In genomic region chr3:56921573-56922571, GRCh38 we compare ENCODE assay signal across 9 cellular contexts.
DNase-seq lines count a peak whose midpoint lies in the region; ATAC-seq and TF ChIP-seq lines count a peak whose summit lies in the region.
"Had no signal": no experiment of that assay in that cellular context is flagged by ENCODE, and none has a peak within 500 bp of the region (broad histone marks: within the 10 kb centered on the region; RNA-seq: fewer than 3 reads in every experiment).

No MANE protein-coding gene starts in this region.

- H3K36me3 Mint-ChIP-seq in activated naive CD8-positive, alpha-beta T cell treated with anti-CD3 and anti-CD28 coated beads, Interleukin-2, amount 10 ng/mL, durations not matched to agents 7 days and 5 days, result no peaks in the 10 kb centered on the region

- no peaks in the 10 kb centered on the region for H3K9me3 Mint-ChIP-seq in activated naive CD8-positive, alpha-beta T cell treated with anti-CD3 and anti-CD28 coated beads, Interleukin-2, amount 10 ng/mL, durations not matched to agents 7 days and 5 days

- peaks cover 70% of the 10 kb centered on the region for H3K4me1 Mint-ChIP-seq in activated naive CD8-positive, alpha-beta T cell treated with anti-CD3 and anti-CD28 coated beads, Interleukin-2, amount 10 ng/mL, durations not matched to agents 7 days and 5 days

- peak overlapping the region; percentile 1 to 79 (median 66) for H3K27ac ChIP-seq in heart left ventricle
- peak overlapping the region; percentile 41 for H3K27ac ChIP-seq in mesodermal cell (ENCODE audit: low read depth, low read length, severe bottlenecking)
- peak overlapping the region; percentile 50 for H3K27ac ChIP-seq in vagina

- POLR2A ChIA-PET in activated naive CD8-positive, alpha-beta T cell treated with anti-CD3 and anti-CD28 coated beads, Interleukin-2, amount 10 ng/mL, durations not matched to agents 7 days and 5 days (lab: Charles Lee), result interaction anchor here (0.9 to 1.8 kb wide), 6 partner anchors 21 to 239 kb away, joined by 3 to 27 read pairs (median 5); partner anchors contain the start of genes ARHGEF3 and TASOR

- H3K4me1 ChIP-seq in heart left ventricle (peaks cover 2 to 81% (median 54%) of the 10 kb centered on the region in 12 donors), mesodermal cell (ENCODE audit: control insufficient read depth, insufficient read depth, low read length, poor library complexity, severe bottlenecking) (peaks cover 32% of the 10 kb centered on the region), vagina (peaks cover 56% of the 10 kb centered on the region)

- H3K9me3 ChIP-seq in heart left ventricle (no peaks in the 10 kb centered on the region), mesodermal cell (ENCODE audit: control insufficient read depth, low read length) (no peaks in the 10 kb centered on the region), vagina (no peaks in the 10 kb centered on the region)

- intact Hi-C loops in heart left ventricle (cut with DNase I), result loop anchor here in 2 of 10 donors (5.0 kb wide), 2 partner anchors 65 to 120 kb away; partner anchors contain the start of gene ARHGEF3 (in 1 of the 2)
- intact Hi-C loops in cardiac septum (cut with DNase I), result loop anchor here (2.0 to 5.0 kb wide), 2 partner anchors 43 to 120 kb away; partner anchors contain the start of gene ARHGEF3
- intact Hi-C loops in vagina (cut with DNase I), result no loop called here

- no peaks in the 10 kb centered on the region for H3K36me3 ChIP-seq in heart left ventricle
- no peaks in the 10 kb centered on the region for H3K36me3 ChIP-seq in mesodermal cell (ENCODE audit: control insufficient read depth, insufficient read depth, low read length)
- H3K36me3 ChIP-seq in vagina, result no peaks in the 10 kb centered on the region

- no peak for DNase-seq in heart left ventricle
- DNase-seq in cardiac septum (ENCODE audit: low spot score), result no peak
- DNase-seq in activated naive CD8-positive, alpha-beta T cell treated with anti-CD3 and anti-CD28 coated beads, Interleukin-2, amount 10 ng/mL, durations not matched to agents 7 days and 5 days, result peak; percentile 45
- no peak for DNase-seq in vagina (ENCODE audit: extremely low spot score in 2 of 2)
- DNase-seq in effector CD4-positive, alpha-beta T cell, result no peak
- DNase-seq: Calu3 had no signal

- no peak for TF ChIP-seq POLR2A in heart left ventricle (IDR thresholded peaks at IDR 0.05)
- TF ChIP-seq POLR2A in vagina (IDR thresholded peaks at IDR 0.05), result no peak

- no peaks in the 10 kb centered on the region for H3K27me3 Mint-ChIP-seq in activated naive CD8-positive, alpha-beta T cell treated with anti-CD3 and anti-CD28 coated beads, Interleukin-2, amount 10 ng/mL, durations not matched to agents 7 days and 5 days

- H3K4me3 Mint-ChIP-seq in activated naive CD8-positive, alpha-beta T cell treated with anti-CD3 and anti-CD28 coated beads, Interleukin-2, amount 10 ng/mL, durations not matched to agents 7 days and 5 days, result peak overlapping the region; percentile 84

- no peak for TF ChIP-seq CTCF in heart left ventricle (IDR thresholded peaks at IDR 0.05)
- TF ChIP-seq CTCF in vagina (IDR thresholded peaks at IDR 0.05), result no peak

- no peaks in the 10 kb centered on the region for H3K27me3 ChIP-seq in heart left ventricle
- no peaks in the 10 kb centered on the region for H3K27me3 ChIP-seq in vagina

- peak overlapping the region in 9 of 12 donors; percentile 20 to 36 (median 29) for H3K4me3 ChIP-seq in heart left ventricle
- H3K4me3 ChIP-seq in mesodermal cell (ENCODE audit: extremely low read depth, insufficient read depth, low read length, poor library complexity, severe bottlenecking), result no peak overlapping the region
- H3K4me3 ChIP-seq in vagina, result peak overlapping the region; percentile 0 to 5

- peak in 3 of 4 donors; percentile 17 to 25 (median 23) for ATAC-seq in heart left ventricle
- ATAC-seq in activated naive CD8-positive, alpha-beta T cell treated with anti-CD3 and anti-CD28 coated beads, Interleukin-2, amount 10 ng/mL, durations not matched to agents 7 days and 5 days (ENCODE audit: low read depth), result peak; percentile 43
- ATAC-seq in GM21786 (IDR thresholded peaks at IDR 0.05; ENCODE audit: unreplicated experiment), result no peak
- ATAC-seq in GM21447 (IDR thresholded peaks at IDR 0.05; ENCODE audit: unreplicated experiment), result no peak

- peak overlapping the region; percentile 93 for H3K27ac Mint-ChIP-seq in activated naive CD8-positive, alpha-beta T cell treated with anti-CD3 and anti-CD28 coated beads, Interleukin-2, amount 10 ng/mL, durations not matched to agents 7 days and 5 days

- 11 to 14% (median 13%) methylated on average over 7 of the region's 7 CpGs for WGBS in heart left ventricle, 4 donors
- 80 to 97% methylated on average over 2 to 5 of the region's 7 CpGs for WGBS in mesodermal cell (ENCODE audit: insufficient coverage in 2 of 2), 2 experiments

Comparison
In these comparisons a context has a peak if more than half of its experiments do, and no peak if none do; other contexts are left out.
1. ATAC-seq: peak in heart left ventricle (3 of 4) and activated naive CD8-positive, alpha-beta T cell treated with anti-CD3 and anti-CD28 coated beads, Interleukin-2, amount 10 ng/mL, durations not matched to agents 7 days and 5 days (single experiment); none in GM21786 (single experiment) and GM21447 (single experiment).
2. Peak in every context shown above with its lines, with median percentiles within 50 percentile points of each other: H3K27ac ChIP-seq.